ENCODE assay signal across 8 cellular contexts in genomic region chr4:151362404-151363164, GRCh38. TPM values are rescaled to one million over a fixed set of nuclear protein-coding genes. Genes with fewer than 3 reads are reported as not detected.
DNase-seq lines count a peak whose midpoint lies in the region; ATAC-seq and TF ChIP-seq lines count a peak whose summit lies in the region.

No MANE protein-coding gene starts in this region.

- ATAC-seq in GM21447 (IDR thresholded peaks at IDR 0.05; ENCODE audit: unreplicated experiment) = peak; percentile 96

- H3K4me3 ChIP-seq in NT2/D1 (ENCODE audit: insufficient read length, low read depth) (no peak overlapping the region), epithelial cell of esophagus (ENCODE audit: low read length) (no peak overlapping the region)

- H3K9ac ChIP-seq in NT2/D1 (ENCODE audit: insufficient read length, low read depth) = no peak overlapping the region

- DNase-seq in DMS114 treated with DMSO at 0.1 percent for 48 hours (lab: John Stamatoyannopoulos, UW; ENCODE audit: unreplicated experiment) (peak; percentile 68), HT-29 (ENCODE audit: low spot score) (peak; percentile 94), NT2/D1 (ENCODE audit: low read depth, low spot score) (peak; percentile 70), epithelial cell of esophagus (ENCODE audit: low read depth) (peak; percentile 88), myocyte (ENCODE audit: low read depth) (peak; percentile 87)
- peak; percentile 47 for DNase-seq in activated CD8-positive, alpha-beta memory T cell treated with anti-CD3 and anti-CD28 coated beads, Interleukin-2, amount 50 U/mL, for 24 hours (ENCODE audit: extremely low read depth)
- DNase-seq in stimulated activated CD8-positive, alpha-beta memory T cell treated with anti-CD3 and anti-CD28 coated beads, Interleukin-7, amount 100 ng/mL, for 1 hour (ENCODE audit: low read depth in 2 of 2) = peak; percentile 30 to 52

- TF ChIP-seq CTCF in epithelial cell of esophagus (IDR thresholded peaks at IDR 0.05; ENCODE audit: insufficient read depth, low read depth, low read length, missing control alignments) = peak; percentile 100

- no peaks in the 10 kb centered on the region for H3K36me3 ChIP-seq in NT2/D1 (ENCODE audit: insufficient read depth, insufficient read length, low read length)

- H3K4me1 ChIP-seq in NT2/D1 (ENCODE audit: insufficient read depth, insufficient read length) = no peaks in the 10 kb centered on the region

- H3K9me3 ChIP-seq in NT2/D1 (ENCODE audit: insufficient read depth, low read length) = no peaks in the 10 kb centered on the region

- no peaks in the 10 kb centered on the region for H3K27me3 ChIP-seq in NT2/D1 (ENCODE audit: insufficient read depth, insufficient read length)

RNA-seq across cellular contexts. Expression of gene SH3D19, which starts 37.2 kb away (rescaled TPM):
- total RNA-seq in HT-29 (2014; rRNA removed; shearing (Covaris generic)) = 21.5 and 41.2 TPM in 2 replicates
- total RNA-seq in myocyte = 24.1 and 26.2 TPM in 2 replicates
- polyA plus RNA-seq in myocyte (2012) = 17.1 TPM

RNA-seq across cellular contexts. Expression of gene FHIP1A, which starts 46.4 kb away (rescaled TPM):
- 1.8 and 2.2 TPM in 2 replicates for total RNA-seq in HT-29 (2014; rRNA removed; shearing (Covaris generic))
- 1.2 and 9.9 TPM in 2 replicates for total RNA-seq in myocyte
- polyA plus RNA-seq in myocyte (2012) = 2.0 TPM

Comparison
In these comparisons a context has a peak if more than half of its experiments do, and no peak if none do; other contexts are left out.
1. DNase-seq: peak in every context shown above with its lines; median percentile 94 in HT-29; 88 in epithelial cell of esophagus; 87 in myocyte; 70 in NT2/D1; 68 in DMS114 treated with DMSO at 0.1 percent for 48 hours; 47 in activated CD8-positive, alpha-beta memory T cell treated with anti-CD3 and anti-CD28 coated beads, Interleukin-2, amount 50 U/mL, for 24 hours; 41 in stimulated activated CD8-positive, alpha-beta memory T cell treated with anti-CD3 and anti-CD28 coated beads, Interleukin-7, amount 100 ng/mL, for 1 hour.